16 cellular contexts compared by ENCODE assay signal in the genomic region with DNA sequence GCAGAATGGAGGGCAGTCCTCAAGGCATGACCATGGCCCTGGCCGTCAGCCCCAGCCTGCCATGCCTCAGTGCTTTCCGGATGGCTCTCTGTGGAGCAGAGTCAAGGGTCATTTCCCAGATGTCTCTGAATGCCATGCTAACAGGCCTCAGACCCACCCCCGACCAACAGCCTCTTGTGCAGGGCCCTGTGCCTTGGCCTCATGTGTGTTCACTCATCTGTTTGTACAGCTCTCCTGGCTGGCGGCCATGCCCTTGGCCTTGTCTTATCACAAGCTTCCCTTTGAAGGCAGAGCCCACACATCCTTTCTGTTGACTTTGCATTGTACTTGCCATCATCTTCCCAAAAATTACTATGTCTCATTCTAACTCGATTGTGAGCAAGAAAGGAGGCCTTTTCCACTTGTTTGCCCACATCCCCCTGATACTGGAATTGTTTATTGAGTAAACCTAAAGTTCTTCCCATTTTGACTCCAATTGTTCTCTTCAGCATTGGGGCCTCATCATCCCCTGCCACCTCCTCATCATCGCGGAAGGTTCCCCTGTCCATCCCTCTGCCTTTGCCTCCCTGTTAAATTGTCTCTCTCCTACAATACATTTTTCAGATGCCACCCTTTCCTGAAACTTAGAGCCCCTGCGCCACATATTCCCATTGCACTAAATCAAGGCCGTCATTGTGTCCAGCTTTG. TPM values are rescaled to one million over a fixed set of nuclear protein-coding genes. Genes with fewer than 3 reads are reported as not detected.
DNase-seq lines count a peak whose midpoint lies in the region; ATAC-seq and TF ChIP-seq lines count a peak whose summit lies in the region.
"Had no signal": no experiment of that assay in that cellular context is flagged by ENCODE, and none has a peak within 500 bp of the region (broad histone marks: within the 10 kb centered on the region; RNA-seq: fewer than 3 reads in every experiment).

No MANE protein-coding gene starts in this region.

- peaks cover 34% of the 10 kb centered on the region for H3K4me1 Mint-ChIP-seq in T-helper 17 cell
- peaks cover 16% of the 10 kb centered on the region for H3K4me1 Mint-ChIP-seq in activated T-helper 1 cell treated with anti-CD3 and anti-CD28 coated beads, Interleukin-12 subunit alpha, Interleukin-12 subunit beta, Interleukin-2, Interleukin-4 antibody, amounts not matched to agents 30 ng/mL and 10 ng/mL and 1 ng/mL, durations not matched to agents 14 hours and 24 hours and 36 hours (ENCODE audit: low read depth)

- no peaks in the 10 kb centered on the region for H3K27me3 Mint-ChIP-seq in T-helper 17 cell
- H3K27me3 Mint-ChIP-seq in activated T-helper 1 cell treated with anti-CD3 and anti-CD28 coated beads, Interleukin-12 subunit alpha, Interleukin-12 subunit beta, Interleukin-2, Interleukin-4 antibody, amounts not matched to agents 30 ng/mL and 10 ng/mL and 1 ng/mL, durations not matched to agents 14 hours and 24 hours and 36 hours (ENCODE audit: insufficient read depth), result no peaks in the 10 kb centered on the region
- H3K27me3 Mint-ChIP-seq: IgD-negative memory B cell; stimulated activated naive B cell treated with anti-CD40 and anti-IgM and Interleukin-4, amounts not matched to agents 10 μg/mL and 1 μg/mL and 100 μg/mL, for 72 hours had no signal

- no peaks in the 10 kb centered on the region for H3K9me3 Mint-ChIP-seq in activated T-helper 1 cell treated with anti-CD3 and anti-CD28 coated beads, Interleukin-12 subunit alpha, Interleukin-12 subunit beta, Interleukin-2, Interleukin-4 antibody, amounts not matched to agents 30 ng/mL and 10 ng/mL and 1 ng/mL, durations not matched to agents 14 hours and 24 hours and 36 hours
- H3K9me3 Mint-ChIP-seq: IgD-negative memory B cell had no signal

- H3K9me3 ChIP-seq in left ventricle myocardium inferior (replicated peaks) (no peaks in the 10 kb centered on the region), T-helper 17 cell (ENCODE audit: control insufficient read depth, low read length, poor library complexity, severe bottlenecking) (no peaks in the 10 kb centered on the region), thyroid gland (no peaks in the 10 kb centered on the region)

- H3K27ac ChIP-seq in left ventricle myocardium inferior (replicated peaks) (no peak overlapping the region), thyroid gland (no peak overlapping the region)
- H3K27ac ChIP-seq: WERI-Rb-1 had no signal

- ATAC-seq in Right ventricle myocardium superior (ENCODE audit: poor library complexity) (no peak), T-helper 17 cell (peak; percentile 23), left ventricle myocardium superior (peak; percentile 47)
- ATAC-seq: stimulated activated naive B cell treated with anti-CD40 and anti-IgM and Interleukin-4, amounts not matched to agents 10 μg/mL and 1 μg/mL and 100 μg/mL, for 72 hours had no signal

- H3K4me1 ChIP-seq in left ventricle myocardium inferior (peaks cover 6% of the 10 kb centered on the region), thyroid gland (peaks cover 0 to 11% of the 10 kb centered on the region in 2 donors)

- DNase-seq in Right ventricle myocardium superior, result peak; percentile 55
- DNase-seq in left ventricle myocardium inferior, result no peak
- DNase-seq in T-helper 17 cell, result no peak
- DNase-seq in left ventricle myocardium superior, result peak; percentile 58
- DNase-seq in thyroid gland, result peak; percentile 53 to 62
- DNase-seq in activated T-helper 1 cell treated with anti-CD3 and anti-CD28 coated beads, Interleukin-12 subunit alpha, Interleukin-12 subunit beta, Interleukin-2, Interleukin-4 antibody, amounts not matched to agents 30 ng/mL and 10 ng/mL and 1 ng/mL, durations not matched to agents 14 hours and 24 hours and 36 hours (ENCODE audit: low spot score), result no peak
- DNase-seq in NCI-H2171 (lab: John Stamatoyannopoulos, UW), result no peak
- DNase-seq in NCI-H82 (lab: John Stamatoyannopoulos, UW), result no peak
- DNase-seq: dermis blood vessel endothelial cell; H7; NCI-H1105; NCI-H226; stimulated activated naive B cell treated with anti-CD40 and anti-IgM and Interleukin-4, amounts not matched to agents 10 μg/mL and 1 μg/mL and 100 μg/mL, for 72 hours; WERI-Rb-1 had no signal

- intact Hi-C loops in Right ventricle myocardium superior (cut with DNase I), result loop anchor here (10.0 kb wide), 1 partner anchor 60 kb away; no protein-coding TSS in a partner anchor
- intact Hi-C loops in left ventricle myocardium inferior (cut with micrococcal nuclease), result no loop called here
- intact Hi-C loops in left ventricle myocardium superior (cut with micrococcal nuclease), result no loop called here
- intact Hi-C loops in thyroid gland (cut with DNase I), result no loop called here
- intact Hi-C loops in activated T-helper 1 cell treated with anti-CD3 and anti-CD28 coated beads, Interleukin-12 subunit alpha, Interleukin-12 subunit beta, Interleukin-2, Interleukin-4 antibody, amounts not matched to agents 30 ng/mL and 10 ng/mL and 1 ng/mL, durations not matched to agents 14 hours and 24 hours and 36 hours (cut with micrococcal nuclease), result no loop called here

- H3K36me3 ChIP-seq in left ventricle myocardium inferior (no peaks in the 10 kb centered on the region), thyroid gland (no peaks in the 10 kb centered on the region)
- H3K36me3 ChIP-seq: WERI-Rb-1 had no signal

- peak overlapping the region; percentile 37 for H3K4me3 Mint-ChIP-seq in T-helper 17 cell
- no peak overlapping the region for H3K4me3 Mint-ChIP-seq in activated T-helper 1 cell treated with anti-CD3 and anti-CD28 coated beads, Interleukin-12 subunit alpha, Interleukin-12 subunit beta, Interleukin-2, Interleukin-4 antibody, amounts not matched to agents 30 ng/mL and 10 ng/mL and 1 ng/mL, durations not matched to agents 14 hours and 24 hours and 36 hours
- H3K4me3 Mint-ChIP-seq: stimulated activated naive B cell treated with anti-CD40 and anti-IgM and Interleukin-4, amounts not matched to agents 10 μg/mL and 1 μg/mL and 100 μg/mL, for 72 hours had no signal

- TF ChIP-seq CTCF in left ventricle myocardium inferior (IDR thresholded peaks at IDR 0.05; ENCODE audit: borderline replicate concordance) (no peak), thyroid gland (IDR thresholded peaks at IDR 0.05) (no peak)

- H3K27ac Mint-ChIP-seq in T-helper 17 cell, result peak overlapping the region; percentile 44
- no peak overlapping the region for H3K27ac Mint-ChIP-seq in activated T-helper 1 cell treated with anti-CD3 and anti-CD28 coated beads, Interleukin-12 subunit alpha, Interleukin-12 subunit beta, Interleukin-2, Interleukin-4 antibody, amounts not matched to agents 30 ng/mL and 10 ng/mL and 1 ng/mL, durations not matched to agents 14 hours and 24 hours and 36 hours
- H3K27ac Mint-ChIP-seq: stimulated activated naive B cell treated with anti-CD40 and anti-IgM and Interleukin-4, amounts not matched to agents 10 μg/mL and 1 μg/mL and 100 μg/mL, for 72 hours had no signal

- H3K27me3 ChIP-seq in left ventricle myocardium inferior (ENCODE audit: low read depth) (no peaks in the 10 kb centered on the region), thyroid gland (no peaks in the 10 kb centered on the region)

- no peak overlapping the region for H3K4me3 ChIP-seq in left ventricle myocardium inferior
- no peak overlapping the region for H3K4me3 ChIP-seq in thyroid gland (replicated peaks in 1 of 3)
- H3K4me3 ChIP-seq: lung had no signal

- 58 to 78% methylated on average over 7 to 9 of the region's 9 CpGs for WGBS in thyroid gland, 2 donors

- TF ChIP-seq POLR2A in thyroid gland (IDR thresholded peaks at IDR 0.05), result no peak

- peaks cover 10% of the 10 kb centered on the region for H3K36me3 Mint-ChIP-seq in T-helper 17 cell (ENCODE audit: low read depth)
- peaks cover 6% of the 10 kb centered on the region for H3K36me3 Mint-ChIP-seq in activated T-helper 1 cell treated with anti-CD3 and anti-CD28 coated beads, Interleukin-12 subunit alpha, Interleukin-12 subunit beta, Interleukin-2, Interleukin-4 antibody, amounts not matched to agents 30 ng/mL and 10 ng/mL and 1 ng/mL, durations not matched to agents 14 hours and 24 hours and 36 hours (ENCODE audit: low read depth)

RNA-seq across cellular contexts. Expression of a gene that starts 6.3 kb away (rescaled TPM):
- total RNA-seq in Right ventricle myocardium superior, result 2.8 TPM
- 3.2 TPM for total RNA-seq in left ventricle myocardium inferior
- 10 to 100 TPM; 59.2 to 82.2 TPM for total RNA-seq in T-helper 17 cell
- total RNA-seq in left ventricle myocardium superior, result 3.6 TPM
- 10 to 100 TPM in 3 of 4 donors, 1 to 10 TPM in 1; 9.9 to 31.6 (median 14.9) TPM for total RNA-seq in thyroid gland
- total RNA-seq in activated T-helper 1 cell treated with anti-CD3 and anti-CD28 coated beads, Interleukin-12 subunit alpha, Interleukin-12 subunit beta, Interleukin-2, Interleukin-4 antibody, amounts not matched to agents 30 ng/mL and 10 ng/mL and 1 ng/mL, durations not matched to agents 14 hours and 24 hours and 36 hours, result 3.8 and 6.9 TPM in 2 replicates

RNA-seq across cellular contexts. Expression of a gene that starts 46.0 kb away (rescaled TPM):
- 6.8 TPM for total RNA-seq in Right ventricle myocardium superior
- total RNA-seq in left ventricle myocardium inferior, result 7.8 TPM
- 10 to 100 TPM; 18.5 to 19.6 TPM for total RNA-seq in T-helper 17 cell
- total RNA-seq in left ventricle myocardium superior, result 7.3 TPM
- 100 to 1,000 TPM in 1 of 4 donors, 10 to 100 TPM in 1, 1 to 10 TPM in 2; 3.3 to 106 (median 13.2) TPM for total RNA-seq in thyroid gland
- total RNA-seq in activated T-helper 1 cell treated with anti-CD3 and anti-CD28 coated beads, Interleukin-12 subunit alpha, Interleukin-12 subunit beta, Interleukin-2, Interleukin-4 antibody, amounts not matched to agents 30 ng/mL and 10 ng/mL and 1 ng/mL, durations not matched to agents 14 hours and 24 hours and 36 hours, result 20.6 and 22.1 TPM in 2 replicates

Comparison
In these comparisons a context has a peak if more than half of its experiments do, and no peak if none do; other contexts are left out.
1. DNase-seq: peak in Right ventricle myocardium superior (single experiment), left ventricle myocardium superior (single experiment) and thyroid gland (2 of 2); none in left ventricle myocardium inferior (single experiment), T-helper 17 cell (0 of 3), activated T-helper 1 cell treated with anti-CD3 and anti-CD28 coated beads, Interleukin-12 subunit alpha, Interleukin-12 subunit beta, Interleukin-2, Interleukin-4 antibody, amounts not matched to agents 30 ng/mL and 10 ng/mL and 1 ng/mL, durations not matched to agents 14 hours and 24 hours and 36 hours (single experiment), NCI-H2171 (single experiment) and NCI-H82 (single experiment).